Comparison of ENCODE assay signal across 24 cellular contexts in the genomic region with DNA sequence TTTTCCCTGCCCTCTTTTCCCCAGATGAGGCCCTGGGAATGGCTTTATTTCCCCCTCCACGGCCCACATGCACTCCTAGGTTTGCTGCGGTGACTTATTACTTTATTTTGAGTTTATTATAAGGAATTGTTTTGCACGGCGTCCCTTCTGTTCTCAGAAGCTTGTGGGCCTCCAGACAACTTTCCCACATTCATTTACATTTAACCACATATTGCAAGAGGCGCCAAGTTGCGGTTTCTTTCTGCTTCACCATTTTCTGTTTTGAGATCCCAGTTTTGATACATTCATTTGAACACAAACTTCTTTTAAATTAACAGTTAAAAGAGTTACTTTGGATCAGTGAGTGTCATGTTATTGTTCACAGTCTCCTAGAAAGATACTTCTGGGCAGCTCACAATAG.
"Had no signal": no experiment of that assay in that cellular context is flagged by ENCODE, and none has a peak within 500 bp of the region (broad histone marks: within the 10 kb centered on the region; RNA-seq: fewer than 3 reads in every experiment).

No MANE protein-coding gene starts in this region.

- H3K27ac Mint-ChIP-seq: activated B cell treated with CpG ODN at 0.5 μM for 24 hours; activated CD8-positive, alpha-beta T cell treated with anti-CD3 and anti-CD28 coated beads for 36 hours; activated naive CD8-positive, alpha-beta T cell treated with anti-CD3 and anti-CD28 coated beads for 36 hours; natural killer cell treated with Interleukin-12 subunit alpha and Interleukin-12 subunit beta and Interleukin-15 and Interleukin-18, amount 100 ng/mL, for 72 hours had no signal

- ATAC-seq: activated CD8-positive, alpha-beta T cell treated with anti-CD3 and anti-CD28 coated beads for 36 hours; gastrocnemius medialis; natural killer cell treated with Interleukin-12 subunit alpha and Interleukin-12 subunit beta and Interleukin-15 and Interleukin-18, amount 100 ng/mL, for 72 hours; right cardiac atrium had no signal

- H3K4me1 ChIP-seq: adrenal gland, gastrocnemius medialis had no signal

- H3K4me1 Mint-ChIP-seq: activated B cell treated with CpG ODN at 0.5 μM for 24 hours had no signal

- H3K27ac ChIP-seq: adrenal gland, cardiac muscle cell, coronary artery, dorsolateral prefrontal cortex, gastrocnemius medialis, left ventricle myocardium inferior, tibial nerve had no signal

- H3K36me3 Mint-ChIP-seq: activated naive CD8-positive, alpha-beta T cell treated with anti-CD3 and anti-CD28 coated beads for 36 hours; brain; natural killer cell treated with Interleukin-12 subunit alpha and Interleukin-12 subunit beta and Interleukin-15 and Interleukin-18, amount 100 ng/mL, for 72 hours had no signal

- H3K9me3 Mint-ChIP-seq: activated B cell treated with CpG ODN at 0.5 μM for 24 hours; activated CD8-positive, alpha-beta T cell treated with anti-CD3 and anti-CD28 coated beads for 36 hours; activated naive CD8-positive, alpha-beta T cell treated with anti-CD3 and anti-CD28 coated beads for 36 hours; brain; natural killer cell treated with Interleukin-12 subunit alpha and Interleukin-12 subunit beta and Interleukin-15 and Interleukin-18, amount 100 ng/mL, for 72 hours had no signal

- H3K4me3 Mint-ChIP-seq: activated B cell treated with CpG ODN at 0.5 μM for 24 hours; activated CD8-positive, alpha-beta T cell treated with anti-CD3 and anti-CD28 coated beads for 36 hours; activated naive CD8-positive, alpha-beta T cell treated with anti-CD3 and anti-CD28 coated beads for 36 hours; brain; natural killer cell treated with Interleukin-12 subunit alpha and Interleukin-12 subunit beta and Interleukin-15 and Interleukin-18, amount 100 ng/mL, for 72 hours had no signal

- H3K27me3 ChIP-seq: adrenal gland, cardiac muscle cell, gastrocnemius medialis, tibial nerve had no signal

- H3K4me3 ChIP-seq: adrenal gland, cardiac muscle cell, coronary artery, dorsolateral prefrontal cortex, gastrocnemius medialis, left ventricle myocardium inferior, lung, tibial nerve had no signal

- H3K9me3 ChIP-seq: adrenal gland, gastrocnemius medialis, left ventricle myocardium inferior, tibial nerve had no signal

- DNase-seq: activated B cell treated with CpG ODN at 0.5 μM for 24 hours; activated CD8-positive, alpha-beta T cell treated with anti-CD3 and anti-CD28 coated beads for 36 hours; activated naive CD4-positive, alpha-beta T cell treated with Interleukin-2 at 50 U/mL for 16 hours; activated naive CD8-positive, alpha-beta T cell treated with anti-CD3 and anti-CD28 coated beads for 36 hours; activated T-cell treated with anti-CD3 and anti-CD28 coated beads, Interleukin-2, amount 50 U/mL, for 48 hours; adrenal gland; aorta; dorsolateral prefrontal cortex; effector memory CD4-positive, alpha-beta T cell; gastrocnemius medialis; glutamatergic neuron; islet precursor cell; left ventricle myocardium inferior; mesendoderm; posterior cingulate gyrus; right cardiac atrium; stimulated activated CD4-positive, alpha-beta T cell treated with anti-CD3 and anti-CD28 coated beads, Interleukin-2, amount 100 ng/mL, for 48 hours; stimulated activated naive CD4-positive, alpha-beta T cell treated with Interleukin-2 at 50 U/mL for 16 hours had no signal

- H3K36me3 ChIP-seq: adrenal gland, cardiac muscle cell, gastrocnemius medialis, left ventricle myocardium inferior, tibial nerve had no signal
